19 cellular contexts compared by ENCODE assay signal in genomic region chr1:236754525-236755210, GRCh38.
"Had no signal": no experiment of that assay in that cellular context is flagged by ENCODE, and none has a peak within 500 bp of the region (broad histone marks: within the 10 kb centered on the region; RNA-seq: fewer than 3 reads in every experiment).

No MANE protein-coding gene starts in this region.

- H3K27ac ChIP-seq: parathyroid adenoma, psoas muscle, suprapubic skin, tibial artery had no signal

- H3K36me3 ChIP-seq: suprapubic skin had no signal

- H3K4me1 ChIP-seq: gastrocnemius medialis, psoas muscle, suprapubic skin, tibial artery had no signal

- H3K4me3 ChIP-seq: gastrocnemius medialis, psoas muscle, suprapubic skin, tibial artery had no signal

- H3K27me3 ChIP-seq: gastrocnemius medialis, suprapubic skin, tibial artery had no signal

- ATAC-seq: activated CD8-positive, alpha-beta memory T cell treated with anti-CD3 and anti-CD28 coated beads, Interleukin-2, amount 10 ng/mL, durations not matched to agents 7 days and 5 days; activated CD8-positive, alpha-beta T cell treated with anti-CD3 and anti-CD28 coated beads, Interleukin-2, amount 10 ng/mL, durations not matched to agents 7 days and 5 days; activated naive CD8-positive, alpha-beta T cell treated with anti-CD3 and anti-CD28 coated beads, Interleukin-2, amount 50 U/mL, for 24 hours; naive thymus-derived CD4-positive, alpha-beta T cell had no signal

- H3K9ac ChIP-seq: parathyroid adenoma had no signal

- DNase-seq: activated B cell treated with CpG ODN at 0.5 μM for 24 hours; activated CD8-positive, alpha-beta memory T cell treated with anti-CD3 and anti-CD28 coated beads, Interleukin-2, amount 10 ng/mL, durations not matched to agents 7 days and 5 days; activated CD8-positive, alpha-beta T cell treated with anti-CD3 and anti-CD28 coated beads, Interleukin-2, amount 10 ng/mL, durations not matched to agents 7 days and 5 days; activated naive CD8-positive, alpha-beta T cell treated with anti-CD3 and anti-CD28 coated beads, Interleukin-2, amount 50 U/mL, for 24 hours; activated T-cell treated with anti-CD3 and anti-CD28 coated beads, Interleukin-2, amount 50 U/mL, for 48 hours; amygdala; effector memory CD4-positive, alpha-beta T cell; gastrocnemius medialis; glutamatergic neuron; hypothalamus; immature natural killer cell; midbrain; naive thymus-derived CD4-positive, alpha-beta T cell; psoas muscle; stimulated activated CD4-positive, alpha-beta T cell treated with anti-CD3 and anti-CD28 coated beads, Interleukin-2, amount 100 ng/mL, for 48 hours; T-helper 1 cell; tibial artery had no signal

- H3K9me3 ChIP-seq: gastrocnemius medialis, psoas muscle, suprapubic skin, tibial artery had no signal
